ENCODE assay signal across 21 cellular contexts in genomic region chr3:171155122-171155700, GRCh38.
A peak's percentile ranks its signal among the peaks of the same experiment; 100 is the strongest.
DNase-seq lines count a peak whose midpoint lies in the region; ATAC-seq, FAIRE-seq and TF ChIP-seq lines count a peak whose summit lies in the region.
"Had no signal": no experiment of that assay in that cellular context is flagged by ENCODE, and none has a peak within 500 bp of the region (broad histone marks: within the 10 kb centered on the region; RNA-seq: fewer than 3 reads in every experiment).

No MANE protein-coding gene starts in this region.

- TF ChIP-seq CTCF in Caco-2 (IDR thresholded peaks at IDR 0.05; ENCODE audit: insufficient read depth in 1 of 2, low read depth in 1 of 2, low read length in 1 of 2, severe bottlenecking in 1 of 2, unreplicated experiment in 1 of 2) (no peak), foreskin keratinocyte (conservative IDR thresholded peaks at IDR 0.05) (no peak), nephron (IDR thresholded peaks at IDR 0.05; ENCODE audit: unreplicated experiment in 3 of 3) (no peak), testis (IDR thresholded peaks at IDR 0.05) (no peak)

- POLR2A ChIA-PET in Caco-2 (lab: Charles Lee) = interaction anchor here (0.5 kb wide), 1 partner anchor 1802 kb away, joined by 4 read pairs; no protein-coding TSS in a partner anchor

- H4K20me1 ChIP-seq in Karpas-422 (ENCODE audit: insufficient read depth, low read depth, low read length) = no peaks in the 10 kb centered on the region

- H3K4me3 ChIP-seq in Caco-2 (ENCODE audit: low read depth, low read length) (no peak overlapping the region), Karpas-422 (ENCODE audit: low read length) (no peak overlapping the region), testis (no peak overlapping the region)
- H3K4me3 ChIP-seq: HAP-1, lung had no signal

- no peaks in the 10 kb centered on the region for H3K9me2 ChIP-seq in Karpas-422 (replicated peaks; ENCODE audit: insufficient read depth, low read length)

- no peaks in the 10 kb centered on the region for H3K9me3 Mint-ChIP-seq in Caco-2 (ENCODE audit: unreplicated experiment)
- no peaks in the 10 kb centered on the region for H3K9me3 Mint-ChIP-seq in nephron
- H3K9me3 Mint-ChIP-seq: activated T-cell treated with anti-CD3 and anti-CD28 coated beads, Interleukin-2, amount 50 U/mL, for 24 hours; immature natural killer cell had no signal

- H3K4me1 ChIP-seq in Caco-2 = peaks cover 31% of the 10 kb centered on the region
- peaks cover 7% of the 10 kb centered on the region for H3K4me1 ChIP-seq in foreskin keratinocyte
- H3K4me1 ChIP-seq in Karpas-422 (ENCODE audit: low read length) = no peaks in the 10 kb centered on the region
- H3K4me1 ChIP-seq in testis = no peaks in the 10 kb centered on the region
- H3K4me1 ChIP-seq: HAP-1 had no signal

- H3K79me2 ChIP-seq in Karpas-422 (ENCODE audit: low read length) = no peaks in the 10 kb centered on the region

- DNase-seq in Caco-2 (no peak), RCC 7860 (ENCODE audit: low spot score) (peak; percentile 88), foreskin keratinocyte (peak; percentile 31 to 75), Karpas-422 (no peak), LoVo (ENCODE audit: low spot score) (no peak), testis (no peak)
- DNase-seq: activated CD8-positive, alpha-beta memory T cell treated with anti-CD3 and anti-CD28 coated beads for 24 hours; activated naive CD4-positive, alpha-beta T cell; activated T-cell treated with anti-CD3 and anti-CD28 coated beads, Interleukin-2, amount 50 U/mL, for 24 hours; amniotic stem cell; central memory CD4-positive, alpha-beta T cell; GDM1; immature natural killer cell; NCI-H2171; NCI-H526 had no signal

- H3K27me3 ChIP-seq in Caco-2 (replicated peaks; ENCODE audit: control insufficient read depth, insufficient read depth, low read length) = no peaks in the 10 kb centered on the region
- no peaks in the 10 kb centered on the region for H3K27me3 ChIP-seq in foreskin keratinocyte
- H3K27me3 ChIP-seq in Karpas-422 (ENCODE audit: low read length) = no peaks in the 10 kb centered on the region
- H3K27me3 ChIP-seq in testis = no peaks in the 10 kb centered on the region

- no peaks in the 10 kb centered on the region for H3K9me3 ChIP-seq in Caco-2
- H3K9me3 ChIP-seq in Karpas-422 (ENCODE audit: low read length) = no peaks in the 10 kb centered on the region
- no peaks in the 10 kb centered on the region for H3K9me3 ChIP-seq in testis
- H3K9me3 ChIP-seq: HAP-1 had no signal

- H3K36me3 ChIP-seq in Caco-2 (ENCODE audit: control insufficient read depth, insufficient read depth, low read length) (no peaks in the 10 kb centered on the region; the same call in 1 of the 2 replicates), Karpas-422 (ENCODE audit: insufficient read depth, low read length) (no peaks in the 10 kb centered on the region), testis (ENCODE audit: low read depth, missing control alignments) (no peaks in the 10 kb centered on the region)
- H3K36me3 ChIP-seq: HAP-1 had no signal

- H3K27ac ChIP-seq in foreskin keratinocyte (no peak overlapping the region), Karpas-422 (ENCODE audit: low read length) (no peak overlapping the region), testis (no peak overlapping the region)
- H3K27ac ChIP-seq: C4-2B, RWPE1 had no signal

- no peak overlapping the region for H2AFZ ChIP-seq in Karpas-422 (ENCODE audit: low read length)

- H3K27me3 Mint-ChIP-seq in Caco-2 (ENCODE audit: insufficient read depth, unreplicated experiment) = no peaks in the 10 kb centered on the region
- H3K27me3 Mint-ChIP-seq in nephron (ENCODE audit: low read depth) = peaks cover 15% of the 10 kb centered on the region
- H3K27me3 Mint-ChIP-seq: activated T-cell treated with anti-CD3 and anti-CD28 coated beads, Interleukin-2, amount 50 U/mL, for 24 hours had no signal

- H3K4me2 ChIP-seq in Karpas-422 (ENCODE audit: low read depth, low read length, poor library complexity, severe bottlenecking) = no peak overlapping the region

- WGBS in testis, 2 donors = 89 to 92% methylated on average over 4 of the region's 4 CpGs

- TF ChIP-seq POLR2A in testis (IDR thresholded peaks at IDR 0.05) = no peak

- intact Hi-C loops in Caco-2 (cut with micrococcal nuclease; ENCODE audit: unreplicated experiment) = no loop called here
- intact Hi-C loops in testis (cut with DNase I; ENCODE audit: low total_unique reads) = no loop called here

- no peak overlapping the region for H3K9ac ChIP-seq in Karpas-422 (ENCODE audit: low read length)

- peak; percentile 49 for ATAC-seq in foreskin keratinocyte

- CTCF ChIA-PET in Caco-2 (lab: Charles Lee) = no interaction called here

- BruUV-seq in Caco-2 (replicated peaks; lab: Mats Ljungman, UMichigan) = no TSS peak

- H3K27ac Mint-ChIP-seq in Caco-2 (ENCODE audit: unreplicated experiment) (peak overlapping the region; percentile 20), nephron (peak overlapping the region in 2 of 3 experiments; percentile 77 to 81)
- H3K27ac Mint-ChIP-seq: activated T-cell treated with anti-CD3 and anti-CD28 coated beads, Interleukin-2, amount 50 U/mL, for 24 hours had no signal

- H3K4me3 Mint-ChIP-seq in Caco-2 (ENCODE audit: unreplicated experiment) (no peak overlapping the region), nephron (peak overlapping the region in 1 of 3 experiments; percentile 22)
- H3K4me3 Mint-ChIP-seq: activated T-cell treated with anti-CD3 and anti-CD28 coated beads, Interleukin-2, amount 50 U/mL, for 24 hours; immature natural killer cell had no signal

- H3K36me3 Mint-ChIP-seq in Caco-2 (ENCODE audit: insufficient read depth, unreplicated experiment) = peaks cover 22% of the 10 kb centered on the region
- peaks cover 17% of the 10 kb centered on the region for H3K36me3 Mint-ChIP-seq in nephron (ENCODE audit: low read depth)

- peak; percentile 89 for FAIRE-seq in RCC 7860 (lab: Jason Lieb, UNC)
- FAIRE-seq: GM18507 had no signal

- peaks cover 23% of the 10 kb centered on the region for H3K4me1 Mint-ChIP-seq in Caco-2 (ENCODE audit: low read depth, unreplicated experiment)
- peaks cover 28% of the 10 kb centered on the region for H3K4me1 Mint-ChIP-seq in nephron

Comparison
In these comparisons a context has a peak if more than half of its experiments do, and no peak if none do; other contexts are left out.
1. DNase-seq: peak in RCC 7860 (single experiment) and foreskin keratinocyte (2 of 2); none in Caco-2 (0 of 2), Karpas-422 (single experiment), LoVo (single experiment) and testis (single experiment).